8 cellular contexts compared by ENCODE assay signal in genomic region chr20:47356220-47356525, GRCh38. TPM values are rescaled to one million over a fixed set of nuclear protein-coding genes. Genes with fewer than 3 reads are reported as not detected.
A peak's percentile ranks its signal among the peaks of the same experiment; 100 is the strongest.
DNase-seq lines count a peak whose midpoint lies in the region; ATAC-seq, FAIRE-seq and TF ChIP-seq lines count a peak whose summit lies in the region.

No MANE protein-coding gene starts in this region.

- POLR2A ChIA-PET in RWPE1 (lab: Yijun Ruan, JAX; ENCODE audit: low non-redundant PET), result interaction anchor here (0.6 to 6.7 kb wide), 2 partner anchors 38 to 148 kb away, joined by 3 to 54 read pairs; no protein-coding TSS in a partner anchor

- no peak for TF ChIP-seq POLR2A in prostate gland (IDR thresholded peaks at IDR 0.05)

- H3K9me3 ChIP-seq in ES-I3 (ENCODE audit: control insufficient read depth, insufficient read depth, low read length) (no peaks in the 10 kb centered on the region), esophagus (ENCODE audit: control insufficient read depth in 2 of 2, insufficient read depth in 1 of 2, low read depth in 1 of 2, low read length in 1 of 2) (no peaks in the 10 kb centered on the region), prostate gland (no peaks in the 10 kb centered on the region)

- H3K4me1 ChIP-seq in ES-I3 (ENCODE audit: insufficient read depth, low read length), result peaks cover 84% of the 10 kb centered on the region
- H3K4me1 ChIP-seq in esophagus (ENCODE audit: control insufficient read depth in 2 of 2, insufficient read depth in 2 of 2, low read length in 1 of 2), result peaks cover 12 to 19% of the 10 kb centered on the region in 2 donors
- H3K4me1 ChIP-seq in prostate gland (replicated peaks), result peaks cover 71% of the 10 kb centered on the region

- H3K27ac ChIP-seq in RWPE1, result peak overlapping the region; percentile 100
- H3K27ac ChIP-seq in esophagus (ENCODE audit: low read depth in 2 of 2, low read length in 1 of 2), result peak overlapping the region; percentile 98 to 99
- H3K27ac ChIP-seq in prostate gland, result peak overlapping the region; percentile 99

- CTCF ChIA-PET in RWPE1 (lab: Yijun Ruan, JAX), result interaction anchor here (0.6 to 4.1 kb wide), 5 partner anchors 23 to 305 kb away, joined by 3 to 39 read pairs (median 5); no protein-coding TSS in a partner anchor

- no peak for ATAC-seq in HG02642 (IDR thresholded peaks at IDR 0.05; ENCODE audit: poor library complexity, unreplicated experiment)
- ATAC-seq in GM19463 (IDR thresholded peaks at IDR 0.05; ENCODE audit: unreplicated experiment), result no peak

- intact Hi-C loops in prostate gland (cut with DNase I), result loop anchor here (5.0 kb wide), 1 partner anchor 79 kb away; no protein-coding TSS in a partner anchor

- H3K4me3 ChIP-seq in esophagus (ENCODE audit: low read depth in 1 of 2, low read length in 2 of 2) (peak overlapping the region; percentile 11 to 47), prostate gland (no peak overlapping the region)

- no peak for FAIRE-seq in HTR-8/SVneo (lab: Jason Lieb, UNC)

- no peaks in the 10 kb centered on the region; the same call in 1 of the 2 replicates for H3K36me3 ChIP-seq in ES-I3 (ENCODE audit: insufficient read depth, low read length)
- H3K36me3 ChIP-seq in esophagus (ENCODE audit: control insufficient read depth in 2 of 2, insufficient read depth in 2 of 2, low read length in 1 of 2), result no peaks in the 10 kb centered on the region
- H3K36me3 ChIP-seq in prostate gland, result no peaks in the 10 kb centered on the region

- H3K27me3 ChIP-seq in esophagus (ENCODE audit: control insufficient read depth in 1 of 2, insufficient read depth in 2 of 2, low read length in 2 of 2), result no peaks in the 10 kb centered on the region
- H3K27me3 ChIP-seq in prostate gland (replicated peaks; ENCODE audit: insufficient read depth), result no peaks in the 10 kb centered on the region

- H3K9ac ChIP-seq in ES-I3 (ENCODE audit: low read depth, low read length), result peak overlapping the region; percentile 59

- DNase-seq in RWPE1 (ENCODE audit: low spot score), result no peak
- no peak for DNase-seq in prostate gland (ENCODE audit: low spot score)
- DNase-seq in activated gamma-delta T cell treated with Interleukin-2 at 50 U/mL for 16 hours, result no peak
- DNase-seq in HTR-8/SVneo (ENCODE audit: insufficient read length, low spot score), result no peak

- TF ChIP-seq CTCF in RWPE1 (conservative IDR thresholded peaks at IDR 0.05; ENCODE audit: low read depth) (no peak), prostate gland (IDR thresholded peaks at IDR 0.05) (no peak)

RNA-seq across cellular contexts. Expression of gene ZMYND8, which starts 0.3 kb away (rescaled TPM):
- 10 to 100 TPM in 1 of 2 donors, 1 to 10 TPM in 1; 8.8 to 18.7 TPM for polyA plus RNA-seq in esophagus
- total RNA-seq in prostate gland, result 10 to 100 TPM; 19.9 to 70.9 TPM

Comparison
In these comparisons a context has a peak if more than half of its experiments do, and no peak if none do; other contexts are left out.
1. H3K4me3 ChIP-seq: peak in esophagus (2 of 2); none in prostate gland (0 of 2).
2. Peak in every context shown above with its lines, with median percentiles within 50 percentile points of each other: H3K27ac ChIP-seq.